8 cellular contexts compared by ENCODE assay signal in the genomic region with DNA sequence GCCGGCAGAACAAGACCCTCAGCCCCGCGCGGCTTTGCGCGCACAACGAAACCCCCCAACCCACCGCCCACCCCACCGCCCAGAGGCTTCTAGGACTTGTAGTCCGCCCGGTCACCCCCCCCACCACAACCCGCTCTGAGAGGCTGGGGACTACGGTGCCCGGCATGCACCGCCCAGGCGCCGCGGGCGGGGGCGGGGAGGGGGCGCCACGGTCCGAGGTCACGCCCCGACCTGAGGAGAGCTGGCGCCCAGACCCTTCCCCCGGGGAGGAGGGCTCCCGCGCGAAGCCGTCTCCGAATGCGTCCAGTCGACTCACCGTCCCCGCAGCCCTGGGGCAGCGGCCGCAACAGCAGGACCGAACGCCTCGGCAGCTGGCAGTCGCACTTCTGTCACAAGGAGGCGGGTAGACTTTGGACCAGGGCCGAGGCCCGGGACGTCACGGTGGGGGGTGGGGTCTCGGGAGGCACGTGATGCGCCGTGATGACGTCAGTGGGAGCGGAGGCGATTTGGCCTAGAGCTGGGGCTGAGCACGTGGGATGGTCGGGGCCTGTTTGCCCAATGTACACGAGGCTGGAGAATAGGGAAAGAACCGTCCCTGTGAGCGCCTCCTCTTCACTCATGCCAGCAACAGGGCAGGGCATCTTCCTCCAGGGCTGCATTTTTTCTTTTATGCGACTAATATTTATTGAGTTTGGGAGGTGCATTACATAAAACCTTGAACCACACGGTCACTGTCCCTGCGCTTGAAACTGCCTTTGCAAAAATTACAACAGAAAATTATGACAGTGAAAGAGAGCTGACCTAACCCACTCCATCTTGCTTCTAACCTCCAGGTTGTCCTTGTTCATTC. TPM values are rescaled to one million over a fixed set of nuclear protein-coding genes. Genes with fewer than 3 reads are reported as not detected.
DNase-seq lines count a peak whose midpoint lies in the region; ATAC-seq, FAIRE-seq and TF ChIP-seq lines count a peak whose summit lies in the region.

TSS of gene CDIP1 (minus strand) at position 388 of the 850 bp plus-strand sequence. CDS start 24,643 bp downstream, outside the sequence.

- peaks cover 3 to 5% (median 3%) of the 10 kb centered on the region in 3 donors for H3K9me3 Mint-ChIP-seq in T-cell

- H3K9me3 ChIP-seq in cardiac muscle cell (ENCODE audit: low read depth) (no peaks in the 10 kb centered on the region), pancreas (no peaks in the 10 kb centered on the region), tibial artery (no peaks in the 10 kb centered on the region)

- peak; percentile 72 for FAIRE-seq in pancreas (lab: Jason Lieb, UNC)

- H3K4me3 ChIP-seq in cardiac muscle cell (peak within 1 kb of the TSS; percentile 89), pancreas (peak within 1 kb of the TSS; percentile 84 to 95 (median 91)), tibial artery (peak within 1 kb of the TSS; percentile 72 to 83)

- 5 to 6% (median 5%) methylated on average over 53 to 62 of the region's 62 CpGs for WGBS in adipose tissue, 3 donors
- WGBS in pancreas, 2 donors = 6% methylated on average over 46 to 62 of the region's 62 CpGs

- CTCF ChIA-PET in T-cell (lab: Charles Lee) = interaction anchor here in 1 of 2 donors (0.7 to 1.0 kb wide), 4 partner anchors 10 to 285 kb away, joined by 3 to 8 read pairs (median 4); no protein-coding TSS in a partner anchor

- peak; percentile 96 for DNase-seq in GM03348 (ENCODE audit: low spot score)
- DNase-seq in NCI-H128 (lab: John Stamatoyannopoulos, UW; ENCODE audit: unreplicated experiment) = peak; percentile 72
- peak; percentile 82 to 97 (median 90) for DNase-seq in T-cell
- DNase-seq in cardiac muscle cell (ENCODE audit: low read depth in 1 of 2, low spot score in 1 of 2) = peak; percentile 95 to 98
- peak; percentile 96 to 99 (median 98) for DNase-seq in pancreas
- peak; percentile 95 to 98 for DNase-seq in tibial artery

- peaks cover 36 to 46% (median 41%) of the 10 kb centered on the region in 3 donors for H3K4me1 Mint-ChIP-seq in T-cell

- no peaks in the 10 kb centered on the region for H3K36me3 ChIP-seq in cardiac muscle cell
- H3K36me3 ChIP-seq in pancreas = no peaks in the 10 kb centered on the region
- no peaks in the 10 kb centered on the region for H3K36me3 ChIP-seq in tibial artery

- POLR2A ChIA-PET in T-cell (lab: Charles Lee) = interaction anchor here in 1 of 2 donors (0.6 to 1.3 kb wide), 5 partner anchors 10 to 1039 kb away, joined by 3 to 4 read pairs (median 4); no protein-coding TSS in a partner anchor

- intact Hi-C loops in pancreas (cut with DNase I) (no loop called here), tibial artery (cut with DNase I; ENCODE audit: low total_unique reads) (no loop called here)

- peaks cover 3% of the 10 kb centered on the region for H3K36me3 Mint-ChIP-seq in T-cell

- ATAC-seq in HG02571 (IDR thresholded peaks at IDR 0.05; ENCODE audit: unreplicated experiment) (peak; percentile 70), T-cell (replicated peaks in 1 of 4) (peak; percentile 87 to 90 (median 89)), pancreas (peak; percentile 87 to 94 (median 90))

- H3K27me3 Mint-ChIP-seq in T-cell = no peaks in the 10 kb centered on the region

- H3K27ac ChIP-seq in adipose tissue (ENCODE audit: low read depth, low read length) = no peak within 1 kb of the TSS
- peak within 1 kb of the TSS; percentile 86 for H3K27ac ChIP-seq in cardiac muscle cell
- H3K27ac ChIP-seq in pancreas = peak within 1 kb of the TSS; percentile 84 to 92 (median 89)
- peak within 1 kb of the TSS; percentile 79 to 85 for H3K27ac ChIP-seq in tibial artery

- H3K27me3 ChIP-seq in cardiac muscle cell (no peaks in the 10 kb centered on the region), pancreas (no peaks in the 10 kb centered on the region), tibial artery (no peaks in the 10 kb centered on the region)

- TF ChIP-seq CTCF in cardiac muscle cell (IDR thresholded peaks at IDR 0.05; ENCODE audit: low read depth, low read length) = peak; percentile 6
- TF ChIP-seq CTCF in pancreas (IDR thresholded peaks at IDR 0.05) = no peak
- peak in 1 of 2 experiments; percentile 12 for TF ChIP-seq CTCF in tibial artery (IDR thresholded peaks at IDR 0.05)

- H3K4me1 ChIP-seq in cardiac muscle cell (ENCODE audit: low read depth) (no peaks in the 10 kb centered on the region), pancreas (peaks cover 0 to 11% (median 8%) of the 10 kb centered on the region in 3 donors), tibial artery (peaks cover 0 to 24% (median 14%) of the 10 kb centered on the region in 4 donors)

- peak within 1 kb of the TSS; percentile 85 to 89 for H3K27ac Mint-ChIP-seq in T-cell

- H3K4me3 Mint-ChIP-seq in T-cell = peak within 1 kb of the TSS; percentile 78 to 82 (median 78)

RNA-seq across cellular contexts. Expression of gene CDIP1, which starts in this region (rescaled TPM):
- total RNA-seq in T-cell = 10 to 100 TPM; 28.6 to 31.3 (median 29.7) TPM
- 10 to 100 TPM; 13.6 to 17.0 (median 16.1) TPM for polyA plus RNA-seq in adipose tissue
- total RNA-seq in cardiac muscle cell = 46.4 and 55.8 TPM in 2 replicates
- 87.6 and 88.4 TPM in 2 replicates for polyA plus RNA-seq in cardiac muscle cell
- 10 to 100 TPM; 16.3 to 20.1 (median 18.9) TPM for total RNA-seq in pancreas
- 10 to 100 TPM; 13.6 to 24.4 TPM for polyA plus RNA-seq in pancreas
